In the genomic region with DNA sequence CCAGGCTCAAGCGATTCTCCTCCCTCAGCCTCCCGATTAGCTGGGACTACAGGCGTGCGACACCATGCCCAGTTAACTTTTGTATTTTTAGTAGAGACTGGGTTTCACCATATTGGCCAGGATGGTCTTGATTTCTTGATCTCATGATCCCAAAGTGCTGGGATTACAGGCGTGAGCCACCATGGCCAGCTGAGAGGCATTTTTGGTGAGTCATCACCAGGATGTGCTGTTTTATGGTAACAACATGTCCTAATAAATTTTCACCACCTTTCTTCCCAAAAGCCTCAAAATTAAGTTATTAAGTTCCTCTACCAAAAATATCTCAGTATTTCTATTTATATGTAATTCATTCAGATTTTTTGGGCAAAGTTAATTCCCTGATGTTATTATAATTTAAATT, we compare ENCODE assay signal across 28 cellular contexts. TPM values are rescaled to one million over a fixed set of nuclear protein-coding genes. Genes with fewer than 3 reads are reported as not detected.
A peak's percentile ranks its signal among the peaks of the same experiment; 100 is the strongest.
DNase-seq lines count a peak whose midpoint lies in the region; ATAC-seq and TF ChIP-seq lines count a peak whose summit lies in the region.
"Had no signal": no experiment of that assay in that cellular context is flagged by ENCODE, and none has a peak within 500 bp of the region (broad histone marks: within the 10 kb centered on the region; RNA-seq: fewer than 3 reads in every experiment).

No MANE protein-coding gene starts in this region.

- ATAC-seq in foreskin keratinocyte: peak; percentile 73
- no peak for ATAC-seq in left colon
- ATAC-seq in HG03175 (IDR thresholded peaks at IDR 0.05; ENCODE audit: unreplicated experiment): no peak
- ATAC-seq: GM23338, heart left ventricle, T-helper 17 cell had no signal

- intact Hi-C loops in mammary epithelial cell (cut with micrococcal nuclease) (no loop called here), left colon (cut with DNase I, micrococcal nuclease) (no loop called here)

- dilution Hi-C loops in mammary epithelial cell (cut with HindIII; ENCODE audit: low sequenced_read_pairs): no loop called here

- no peaks in the 10 kb centered on the region for H3K9me2 ChIP-seq in SK-N-SH

- H3K4me1 ChIP-seq in mammary epithelial cell (ENCODE audit: insufficient read depth, low read length) (peaks cover 3% of the 10 kb centered on the region), foreskin keratinocyte (peaks cover 7% of the 10 kb centered on the region), SK-N-SH (ENCODE audit: control insufficient read depth in 1 of 2, insufficient read depth in 2 of 2, low read depth in 1 of 2, low read length in 1 of 2) (no peaks in the 10 kb centered on the region)
- H3K4me1 ChIP-seq: ascending aorta, heart left ventricle, neural progenitor cell, parathyroid adenoma had no signal

- H3K79me2 ChIP-seq in mammary epithelial cell (ENCODE audit: insufficient read depth, low read length): no peaks in the 10 kb centered on the region
- H3K79me2 ChIP-seq in SK-N-SH (ENCODE audit: insufficient read depth): no peaks in the 10 kb centered on the region
- H3K79me2 ChIP-seq: parathyroid adenoma had no signal

- POLR2A ChIA-PET in SK-N-SH (lab: Yijun Ruan, JAX): no interaction called here

- no peak for TF ChIP-seq CTCF in mammary epithelial cell (conservative IDR thresholded peaks at IDR 0.05 in 1 of 2, IDR thresholded peaks at IDR 0.05 in 1 of 2; ENCODE audit: extremely low read depth in 1 of 2, insufficient read depth in 1 of 2, low read depth in 1 of 2, low read length in 2 of 2)
- TF ChIP-seq CTCF in foreskin keratinocyte (conservative IDR thresholded peaks at IDR 0.05): no peak
- TF ChIP-seq CTCF in SK-N-SH (IDR thresholded peaks at IDR 0.05): no peak

- H3K27ac ChIP-seq in mammary epithelial cell (ENCODE audit: insufficient read depth, low read depth, low read length) (no peak overlapping the region), foreskin keratinocyte (no peak overlapping the region), SK-N-SH (ENCODE audit: low read depth in 2 of 2, low read length in 1 of 2) (no peak overlapping the region)
- H3K27ac ChIP-seq: heart left ventricle, neural progenitor cell, parathyroid adenoma, SK-N-MC had no signal

- no peak overlapping the region for H2AFZ ChIP-seq in mammary epithelial cell (ENCODE audit: low read depth, low read length)
- no peak overlapping the region for H2AFZ ChIP-seq in SK-N-SH (ENCODE audit: low read depth)
- H2AFZ ChIP-seq: GM23338, neural progenitor cell, parathyroid adenoma had no signal

- H3K27me3 ChIP-seq in mammary epithelial cell (ENCODE audit: insufficient read depth, low read length) (no peaks in the 10 kb centered on the region), foreskin keratinocyte (no peaks in the 10 kb centered on the region), SK-N-SH (ENCODE audit: insufficient read depth) (no peaks in the 10 kb centered on the region)
- H3K27me3 ChIP-seq: ascending aorta, heart left ventricle, MG63, neural progenitor cell had no signal

- no peak for TF ChIP-seq EP300 in SK-N-SH (IDR thresholded peaks at IDR 0.05; ENCODE audit: borderline replicate concordance in 1 of 2, low read depth in 1 of 2, low read length in 1 of 2)

- WGBS in mammary epithelial cell (ENCODE audit: low coverage, missing lambda C conversion rate): 94% methylated on average over 5 of the region's 5 CpGs
- 65% methylated on average over 5 of the region's 5 CpGs for WGBS in SK-N-SH (ENCODE audit: low lambda C conversion rate)

- no TSS peak for BruUV-seq in mammary epithelial cell (replicated peaks; lab: Mats Ljungman, UMichigan)

- no peaks in the 10 kb centered on the region for H3F3A ChIP-seq in SK-N-SH (replicated peaks; ENCODE audit: insufficient read depth)

- peak; percentile 32 for DNase-seq in Daoy (ENCODE audit: low read depth)
- peak; percentile 22 for DNase-seq in HT1080 (ENCODE audit: low read depth)
- peak; percentile 20 for DNase-seq in mammary epithelial cell
- DNase-seq in foreskin keratinocyte: peak in 1 of 2 donors; percentile 45
- DNase-seq in activated CD4-positive, alpha-beta T cell treated with anti-CD3 and anti-CD28 coated beads, Interleukin-2, amount 50 U/mL, for 48 hours: no peak
- no peak for DNase-seq in left colon
- no peak for DNase-seq in SK-N-SH
- DNase-seq: activated naive CD8-positive, alpha-beta T cell treated with anti-CD3 and anti-CD28 coated beads for 36 hours; activated T-cell treated with anti-CD3 and anti-CD28 coated beads for 4 hours; C1 segment of cervical spinal cord; COR-L47; DMS79; heart left ventricle; MG63; NCI-H1105 treated with DMSO at 0.1 percent for 48 hours; NCI-H1930; NCI-H2227 treated with DMSO at 0.1 percent for 48 hours; NCI-H69; RPMI8226; stimulated activated CD4-positive, alpha-beta T cell treated with anti-CD3 and anti-CD28 coated beads, Interleukin-2, amount 100 ng/mL, for 48 hours; T-helper 17 cell had no signal

- H3K36me3 ChIP-seq in mammary epithelial cell (ENCODE audit: insufficient read depth, low read length): no peaks in the 10 kb centered on the region
- H3K36me3 ChIP-seq in SK-N-SH (replicated peaks in 1 of 2; ENCODE audit: control insufficient read depth in 1 of 2, insufficient read depth in 2 of 2, low read length in 1 of 2): no peaks in the 10 kb centered on the region
- H3K36me3 ChIP-seq: ascending aorta, heart left ventricle, MG63, neural progenitor cell had no signal

- CTCF ChIA-PET in mammary epithelial cell (lab: Charles Lee; ENCODE audit: low non-redundant PET) (no interaction called here), SK-N-SH (lab: Yijun Ruan, JAX) (no interaction called here)

- no peak for TF ChIP-seq RAD21 in SK-N-SH (IDR thresholded peaks at IDR 0.05; ENCODE audit: low read length)

- H4K20me1 ChIP-seq in mammary epithelial cell (ENCODE audit: insufficient read depth, low read length): no peaks in the 10 kb centered on the region
- H4K20me1 ChIP-seq in SK-N-SH (ENCODE audit: insufficient read depth): no peaks in the 10 kb centered on the region

- H3K4me3 ChIP-seq in mammary epithelial cell (replicated peaks in 1 of 3; ENCODE audit: insufficient read depth in 1 of 3, low read depth in 2 of 3, low read length in 3 of 3) (no peak overlapping the region), SK-N-SH (ENCODE audit: low read depth in 2 of 2, low read length in 1 of 2) (no peak overlapping the region)
- H3K4me3 ChIP-seq: ascending aorta, GM23338, heart left ventricle, lung, MG63, neural progenitor cell, SK-N-MC had no signal

- H3K4me2 ChIP-seq in mammary epithelial cell (ENCODE audit: insufficient read depth, low read depth, low read length): no peak overlapping the region
- no peak overlapping the region for H3K4me2 ChIP-seq in SK-N-SH
- H3K4me2 ChIP-seq: GM23338, neural progenitor cell had no signal

- H3K9me3 ChIP-seq in mammary epithelial cell (replicated peaks; ENCODE audit: insufficient read depth, low read length) (no peaks in the 10 kb centered on the region), SK-N-SH (peaks cover 6% of the 10 kb centered on the region; the same call in 1 of the 2 replicates)
- H3K9me3 ChIP-seq: MG63 had no signal

- H3K9ac ChIP-seq in mammary epithelial cell (ENCODE audit: insufficient read depth, low read length) (no peak overlapping the region), SK-N-SH (no peak overlapping the region)
- H3K9ac ChIP-seq: neural progenitor cell, parathyroid adenoma had no signal

- in situ Hi-C loops in mammary epithelial cell (cut with MboI; ENCODE audit: low sequenced_read_pairs in 2 of 2): no loop called here

TF ChIP-seq in SK-N-SH, 30 proteins besides CTCF, POLR2A, EP300 and RAD21 (continues in another document):
- TF ChIP-seq POLR2AphosphoS5 (IDR thresholded peaks at IDR 0.05; ENCODE audit: low read depth, low read length) (no peak), NFIC (IDR thresholded peaks at IDR 0.05; ENCODE audit: borderline replicate concordance) (no peak), FOXJ3 (CRISPR knock-in tag; IDR thresholded peaks at IDR 0.05) (no peak), SMC3 (IDR thresholded peaks at IDR 0.05; ENCODE audit: low read depth, low read length) (no peak)
- TF ChIP-seq, protein P1, sequence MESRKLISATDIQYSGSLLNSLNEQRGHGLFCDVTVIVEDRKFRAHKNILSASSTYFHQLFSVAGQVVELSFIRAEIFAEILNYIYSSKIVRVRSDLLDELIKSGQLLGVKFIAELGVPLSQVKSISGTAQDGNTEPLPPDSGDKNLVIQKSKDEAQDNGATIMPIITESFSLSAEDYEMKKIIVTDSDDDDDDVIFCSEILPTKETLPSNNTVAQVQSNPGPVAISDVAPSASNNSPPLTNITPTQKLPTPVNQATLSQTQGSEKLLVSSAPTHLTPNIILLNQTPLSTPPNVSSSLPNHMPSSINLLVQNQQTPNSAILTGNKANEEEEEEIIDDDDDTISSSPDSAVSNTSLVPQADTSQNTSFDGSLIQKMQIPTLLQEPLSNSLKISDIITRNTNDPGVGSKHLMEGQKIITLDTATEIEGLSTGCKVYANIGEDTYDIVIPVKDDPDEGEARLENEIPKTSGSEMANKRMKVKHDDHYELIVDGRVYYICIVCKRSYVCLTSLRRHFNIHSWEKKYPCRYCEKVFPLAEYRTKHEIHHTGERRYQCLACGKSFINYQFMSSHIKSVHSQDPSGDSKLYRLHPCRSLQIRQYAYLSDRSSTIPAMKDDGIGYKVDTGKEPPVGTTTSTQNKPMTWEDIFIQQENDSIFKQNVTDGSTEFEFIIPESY (IDR thresholded peaks at IDR 0.05; ENCODE audit: borderline replicate concordance, low read depth): no peak
- TF ChIP-seq, protein P2, sequence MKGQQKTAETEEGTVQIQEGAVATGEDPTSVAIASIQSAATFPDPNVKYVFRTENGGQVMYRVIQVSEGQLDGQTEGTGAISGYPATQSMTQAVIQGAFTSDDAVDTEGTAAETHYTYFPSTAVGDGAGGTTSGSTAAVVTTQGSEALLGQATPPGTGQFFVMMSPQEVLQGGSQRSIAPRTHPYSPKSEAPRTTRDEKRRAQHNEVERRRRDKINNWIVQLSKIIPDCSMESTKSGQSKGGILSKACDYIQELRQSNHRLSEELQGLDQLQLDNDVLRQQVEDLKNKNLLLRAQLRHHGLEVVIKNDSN (IDR thresholded peaks at IDR 0.05; ENCODE audit: borderline replicate concordance, low read depth): no peak

RNA-seq across cellular contexts. Expression of a gene that starts 53.5 kb away (rescaled TPM):
- 0.06 TPM in 1 of 2 replicates, not detected in the other for total RNA-seq in Daoy (2014; rRNA removed; shearing (Covaris generic))
- 0.08 and 0.10 TPM in 2 replicates for total RNA-seq in HT1080 (2014; rRNA removed; shearing (Covaris generic))
- 0.12 and 0.19 TPM in 2 replicates for polyA plus RNA-seq in HT1080 (2015; cell fraction: cytosol; rRNA removed)
- 0.29 and 1.1 TPM in 2 replicates for polyA plus RNA-seq in HT1080 (2015; cell fraction: nucleus; rRNA removed)
- under 1 TPM in 1 of 2 donors, not detected in 1; 0.50 TPM for total RNA-seq in mammary epithelial cell
- polyA plus RNA-seq in mammary epithelial cell: not detected
- not detected for polyA minus RNA-seq in mammary epithelial cell
- 0.11 and 0.78 TPM in 2 replicates for total RNA-seq in foreskin keratinocyte
- polyA plus RNA-seq in foreskin keratinocyte: 0.02 and 0.18 TPM in 2 replicates
- 1 to 10 TPM in 1 of 2 donors, under 1 TPM in 1; 0.55 to 2.8 TPM for total RNA-seq in left colon
- polyA plus RNA-seq in SK-N-SH (2012; rRNA removed): 0.07 and 0.19 TPM in 2 replicates
- polyA plus RNA-seq in SK-N-SH (2012; cell fraction: cytosol; rRNA removed): 0.14 and 0.18 TPM in 2 replicates
- polyA plus RNA-seq in SK-N-SH (2012; cell fraction: nucleus; rRNA removed): 0.20 and 0.42 TPM in 2 replicates
- total RNA-seq: activated naive CD8-positive, alpha-beta T cell treated with anti-CD3 and anti-CD28 coated beads for 36 hours; T-helper 17 cell had no signal

Comparison
In these comparisons a context has a peak if more than half of its experiments do, and no peak if none do; other contexts are left out.
1. DNase-seq: peak in Daoy (single experiment), HT1080 (single experiment) and mammary epithelial cell (single experiment); none in activated CD4-positive, alpha-beta T cell treated with anti-CD3 and anti-CD28 coated beads, Interleukin-2, amount 50 U/mL, for 48 hours (0 of 2), left colon (0 of 2) and SK-N-SH (single experiment).